1 cellular context compared by ENCODE assay signal in the genomic region with DNA sequence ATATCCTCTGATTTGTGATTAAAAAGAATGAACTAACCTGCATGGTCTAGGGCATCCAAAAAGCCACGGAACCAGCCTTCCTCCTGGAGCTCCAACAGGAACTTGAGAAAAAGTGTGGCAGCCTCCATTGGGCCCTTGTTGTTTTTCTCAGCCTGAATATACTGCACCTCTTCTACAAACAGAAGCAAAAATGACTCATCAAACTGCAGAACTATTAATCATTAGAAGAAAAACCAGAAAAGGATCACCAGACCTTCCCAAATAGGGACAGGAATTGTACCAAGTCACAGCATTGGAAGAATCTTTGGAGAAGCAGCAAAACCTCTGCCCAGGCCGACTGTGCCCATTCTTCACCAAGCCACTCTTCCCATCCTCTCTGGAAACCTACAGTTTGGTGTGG.
TF ChIP-seq lines count a peak whose summit lies in the region.

No MANE protein-coding gene starts in this region.

TF ChIP-seq in HCT116, 20 proteins besides CTCF, POLR2A, EP300 and RAD21:
- no peak for TF ChIP-seq YY1 (IDR thresholded peaks at IDR 0.05; ENCODE audit: extremely low read depth, insufficient replicate concordance, low read depth, low read length)
- no peak for TF ChIP-seq TCF7L2 (IDR thresholded peaks at IDR 0.05; ENCODE audit: borderline replicate concordance, extremely low read depth, insufficient read depth, insufficient read length)
- 0 out of 2 replicates have a peak, but pooled peaks have one; percentile 15 for TF ChIP-seq SP1 (IDR thresholded peaks at IDR 0.05; ENCODE audit: low read depth)
- TF ChIP-seq CEBPB (IDR thresholded peaks at IDR 0.05; ENCODE audit: low read depth), result no peak
- TF ChIP-seq CBX3 (IDR thresholded peaks at IDR 0.05; ENCODE audit: low read depth), result no peak
- TF ChIP-seq SRF (IDR thresholded peaks at IDR 0.05; ENCODE audit: low read depth), result peak; percentile 77
- no peak for TF ChIP-seq EZH2 (IDR thresholded peaks at IDR 0.05)
- TF ChIP-seq ZNF274 (IDR thresholded peaks at IDR 0.05; ENCODE audit: low read depth, low read length), result no peak
- TF ChIP-seq FOSL1 (IDR thresholded peaks at IDR 0.05; ENCODE audit: low read depth), result peak; percentile 30; the same call in 1 of the 2 replicates
